Comparison of ENCODE assay signal across 1 cellular context in genomic region chr14:91202234-91202974, GRCh38.
TF ChIP-seq lines count a peak whose summit lies in the region.

No MANE protein-coding gene starts in this region.

TF ChIP-seq in K562, 482 proteins besides CTCF, POLR2A, EP300 and RAD21 (continued from another document):
- TF ChIP-seq ZNF609 (CRISPR knock-in tag; IDR thresholded peaks at IDR 0.05; ENCODE audit: borderline replicate concordance) = no peak
- no peak for TF ChIP-seq ZZZ3 (IDR thresholded peaks at IDR 0.05)
- no peak for TF ChIP-seq SP1 (CRISPR knock-in tag; IDR thresholded peaks at IDR 0.05)
- TF ChIP-seq ZC3H4 (CRISPR knock-in tag; IDR thresholded peaks at IDR 0.05; ENCODE audit: borderline replicate concordance) = no peak
- no peak for TF ChIP-seq ZBTB34 (CRISPR knock-in tag; IDR thresholded peaks at IDR 0.05)
- TF ChIP-seq ARHGAP35 (IDR thresholded peaks at IDR 0.05; ENCODE audit: partially characterized antibody) = no peak
- no peak for TF ChIP-seq CTCFL (IDR thresholded peaks at IDR 0.05; ENCODE audit: borderline replicate concordance, insufficient read depth, low read depth, low read length, poor library complexity, severe bottlenecking)
- no peak for TF ChIP-seq RBBP5 (IDR thresholded peaks at IDR 0.05; ENCODE audit: borderline replicate concordance, insufficient read depth, low read length, poor library complexity, severe bottlenecking)
- no peak for TF ChIP-seq SIX5 (IDR thresholded peaks at IDR 0.05; ENCODE audit: borderline replicate concordance in 1 of 2, insufficient read depth in 1 of 2, low read depth in 1 of 2, low read length in 2 of 2)
- TF ChIP-seq ZNF165 (CRISPR knock-in tag; IDR thresholded peaks at IDR 0.05; ENCODE audit: borderline replicate concordance) = no peak
- TF ChIP-seq ZBTB9 (CRISPR knock-in tag; IDR thresholded peaks at IDR 0.05) = no peak
- TF ChIP-seq ZNF445 (CRISPR knock-in tag; IDR thresholded peaks at IDR 0.05; ENCODE audit: low read depth) = no peak
- peak; percentile 73; the same call in 1 of the 2 replicates for TF ChIP-seq KLF1 (tag; IDR thresholded peaks at IDR 0.05)
- no peak for TF ChIP-seq FOXK1 (CRISPR knock-in tag; IDR thresholded peaks at IDR 0.05; ENCODE audit: borderline replicate concordance)
- no peak for TF ChIP-seq KAT7 (CRISPR knock-in tag; IDR thresholded peaks at IDR 0.05; ENCODE audit: borderline replicate concordance)
- TF ChIP-seq SAP30 (IDR thresholded peaks at IDR 0.05; ENCODE audit: borderline replicate concordance, insufficient read depth, low read depth, low read length, poor library complexity, severe bottlenecking) = no peak
- no peak for TF ChIP-seq ETS2 (tag; IDR thresholded peaks at IDR 0.05; ENCODE audit: borderline replicate concordance, poor library complexity, severe bottlenecking)
- TF ChIP-seq ZNF57 (CRISPR knock-in tag; IDR thresholded peaks at IDR 0.05) = no peak
- TF ChIP-seq ZKSCAN8 (CRISPR knock-in tag; IDR thresholded peaks at IDR 0.05) = no peak
- TF ChIP-seq MAZ (CRISPR knock-in tag; conservative IDR thresholded peaks at IDR 0.05 in 1 of 2, IDR thresholded peaks at IDR 0.05 in 1 of 2) = peak in 1 of 2 experiments; percentile 69; a peak in 2 of 4 replicates
- TF ChIP-seq HES1 (IDR thresholded peaks at IDR 0.05; ENCODE audit: low read depth) = 0 out of 2 replicates have a peak, but pooled peaks have one; percentile 30
- peak; percentile 51 for TF ChIP-seq CREM (IDR thresholded peaks at IDR 0.05; ENCODE audit: low read depth)
- peak; percentile 71 for TF ChIP-seq HDAC3 (IDR thresholded peaks at IDR 0.05; ENCODE audit: borderline replicate concordance, partially characterized antibody)
- no peak for TF ChIP-seq ZNF444 (CRISPR knock-in tag; IDR thresholded peaks at IDR 0.05)
- no peak for TF ChIP-seq PRPF4 (IDR thresholded peaks at IDR 0.05; ENCODE audit: insufficient read depth, low read depth, low read length, poor library complexity, severe bottlenecking)
- TF ChIP-seq GTF2A2 (tag; IDR thresholded peaks at IDR 0.05) = no peak
- TF ChIP-seq ZNF707 (CRISPR knock-in tag; conservative IDR thresholded peaks at IDR 0.05) = no peak
- TF ChIP-seq ZNF324 (CRISPR knock-in tag; IDR thresholded peaks at IDR 0.05) = no peak
- TF ChIP-seq ZNF551 (CRISPR knock-in tag; IDR thresholded peaks at IDR 0.05) = no peak
- peak; percentile 74 for TF ChIP-seq EGR1 (conservative IDR thresholded peaks at IDR 0.05)
- TF ChIP-seq ETV6 (IDR thresholded peaks at IDR 0.05; ENCODE audit: borderline replicate concordance in 1 of 2, low read depth in 2 of 2, low read length in 1 of 2) = peak; percentile 96 to 98
- no peak for TF ChIP-seq ETV6 (CRISPR knock-in tag; IDR thresholded peaks at IDR 0.05; ENCODE audit: borderline replicate concordance)
- TF ChIP-seq ZNF740 (CRISPR knock-in tag; IDR thresholded peaks at IDR 0.05) = no peak
- TF ChIP-seq ZNF740 (tag; IDR thresholded peaks at IDR 0.05) = no peak
- no peak for TF ChIP-seq TGIF2 (CRISPR knock-in tag; IDR thresholded peaks at IDR 0.05)
- no peak for TF ChIP-seq ZFP1 (CRISPR knock-in tag; IDR thresholded peaks at IDR 0.05)
- no peak for TF ChIP-seq TAF15 (IDR thresholded peaks at IDR 0.05; ENCODE audit: low read depth, low read length)
- TF ChIP-seq SRSF1 (IDR thresholded peaks at IDR 0.05; ENCODE audit: low read depth, low read length) = no peak
- peak; percentile 58; the same call in 1 of the 2 replicates for TF ChIP-seq NFRKB (IDR thresholded peaks at IDR 0.05; ENCODE audit: low read depth)
- TF ChIP-seq ESRRA (IDR thresholded peaks at IDR 0.05; ENCODE audit: borderline replicate concordance, low read depth) = peak; percentile 91; the same call in 1 of the 2 replicates
- TF ChIP-seq ZFPM2 (CRISPR knock-in tag; IDR thresholded peaks at IDR 0.05) = no peak
- TF ChIP-seq TCFL5 (CRISPR knock-in tag; conservative IDR thresholded peaks at IDR 0.05) = no peak
- no peak for TF ChIP-seq OTX1 (CRISPR knock-in tag; IDR thresholded peaks at IDR 0.05)
- TF ChIP-seq ZNF224 (CRISPR knock-in tag; IDR thresholded peaks at IDR 0.05) = no peak
- peak in 1 of 2 experiments; percentile 90; a peak in 2 of 4 replicates for TF ChIP-seq MLLT1 (IDR thresholded peaks at IDR 0.05)
- no peak for TF ChIP-seq ZNF134 (CRISPR knock-in tag; conservative IDR thresholded peaks at IDR 0.05)
- no peak for TF ChIP-seq SETDB1 (IDR thresholded peaks at IDR 0.05; ENCODE audit: low read length)
- no peak for TF ChIP-seq ZBTB49 (CRISPR knock-in tag; IDR thresholded peaks at IDR 0.05; ENCODE audit: borderline replicate concordance)
